Comparison of ENCODE assay signal across 21 cellular contexts in the genomic region with DNA sequence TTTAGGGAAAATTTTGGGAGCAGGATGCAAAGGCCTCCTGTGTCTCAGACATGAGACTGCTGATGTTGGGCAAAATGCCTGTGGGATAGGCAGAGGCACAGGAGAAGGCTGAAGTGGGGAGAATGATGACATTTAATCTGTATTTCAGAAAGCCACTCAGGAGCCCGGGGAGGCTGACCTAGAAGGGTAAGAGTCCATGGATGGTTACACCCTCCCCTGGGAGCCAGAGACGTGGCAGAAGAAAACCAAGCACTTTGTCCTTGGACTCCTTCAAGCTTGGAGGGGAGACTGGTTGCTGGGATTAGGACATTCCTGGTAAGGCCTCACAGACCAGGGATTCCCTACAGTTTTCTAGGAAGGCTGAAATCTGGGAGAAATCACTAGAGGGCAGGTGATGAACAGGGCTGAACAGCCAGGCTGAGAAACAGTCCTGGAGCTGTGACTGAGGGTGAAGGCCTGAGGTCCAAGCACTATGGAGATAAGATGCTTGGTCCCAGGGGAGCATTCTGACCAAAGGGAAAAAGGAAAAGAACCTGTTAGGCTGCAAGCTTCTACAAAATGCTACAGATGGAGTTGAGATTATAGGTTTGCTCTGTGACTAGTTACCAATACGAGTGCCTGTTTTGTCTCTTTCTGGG.
"Had no signal": no experiment of that assay in that cellular context is flagged by ENCODE, and none has a peak within 500 bp of the region (broad histone marks: within the 10 kb centered on the region; RNA-seq: fewer than 3 reads in every experiment).

No MANE protein-coding gene starts in this region.

- ATAC-seq: activated CD4-positive, CD25-positive, alpha-beta regulatory T cell treated with anti-CD3 and anti-CD28 coated beads, Interleukin-2, amount 50 U/mL, for 24 hours; activated CD8-positive, alpha-beta T cell treated with anti-CD3 and anti-CD28 coated beads for 36 hours; K562; PC-3 had no signal

- H3K36me3 ChIP-seq: adrenal gland had no signal

- H3K4me3 ChIP-seq: adrenal gland, K562 had no signal

- H3K27ac ChIP-seq: adrenal gland had no signal

- DNase-seq: activated CD4-positive, alpha-beta T cell treated with anti-CD3 and anti-CD28 coated beads for 4 hours; activated CD8-positive, alpha-beta memory T cell treated with anti-CD3 and anti-CD28 coated beads, Interleukin-2, amount 50 U/mL, for 48 hours; activated CD8-positive, alpha-beta T cell treated with anti-CD3 and anti-CD28 coated beads for 36 hours; activated naive CD4-positive, alpha-beta T cell treated with anti-CD3 and anti-CD28 coated beads, Interleukin-2, amount 50 U/mL, for 16 hours; activated naive CD8-positive, alpha-beta T cell treated with anti-CD3 and anti-CD28 coated beads, Interleukin-2, amount 10 ng/mL, durations not matched to agents 7 days and 5 days; activated T-cell treated with anti-CD3 and anti-CD28 coated beads, Interleukin-2, amount 50 U/mL, for 1 hour; adrenal gland; anterior cingulate cortex; caudate nucleus; Karpas-422; NCI-H1105 treated with DMSO at 0.1 percent for 48 hours; NCI-H1436 treated with DMSO at 0.1 percent for 48 hours; NCI-H2081 treated with DMSO at 0.1 percent for 48 hours; NCI-H2171 treated with DMSO at 0.1 percent for 48 hours; NCI-H226; NCI-H526; PC-3; SHP77 treated with DMSO at 0.1 percent for 48 hours; T-helper 1 cell had no signal

- H3K9me3 ChIP-seq: adrenal gland had no signal

- H3K27me3 ChIP-seq: adrenal gland had no signal
